In the genomic region with DNA sequence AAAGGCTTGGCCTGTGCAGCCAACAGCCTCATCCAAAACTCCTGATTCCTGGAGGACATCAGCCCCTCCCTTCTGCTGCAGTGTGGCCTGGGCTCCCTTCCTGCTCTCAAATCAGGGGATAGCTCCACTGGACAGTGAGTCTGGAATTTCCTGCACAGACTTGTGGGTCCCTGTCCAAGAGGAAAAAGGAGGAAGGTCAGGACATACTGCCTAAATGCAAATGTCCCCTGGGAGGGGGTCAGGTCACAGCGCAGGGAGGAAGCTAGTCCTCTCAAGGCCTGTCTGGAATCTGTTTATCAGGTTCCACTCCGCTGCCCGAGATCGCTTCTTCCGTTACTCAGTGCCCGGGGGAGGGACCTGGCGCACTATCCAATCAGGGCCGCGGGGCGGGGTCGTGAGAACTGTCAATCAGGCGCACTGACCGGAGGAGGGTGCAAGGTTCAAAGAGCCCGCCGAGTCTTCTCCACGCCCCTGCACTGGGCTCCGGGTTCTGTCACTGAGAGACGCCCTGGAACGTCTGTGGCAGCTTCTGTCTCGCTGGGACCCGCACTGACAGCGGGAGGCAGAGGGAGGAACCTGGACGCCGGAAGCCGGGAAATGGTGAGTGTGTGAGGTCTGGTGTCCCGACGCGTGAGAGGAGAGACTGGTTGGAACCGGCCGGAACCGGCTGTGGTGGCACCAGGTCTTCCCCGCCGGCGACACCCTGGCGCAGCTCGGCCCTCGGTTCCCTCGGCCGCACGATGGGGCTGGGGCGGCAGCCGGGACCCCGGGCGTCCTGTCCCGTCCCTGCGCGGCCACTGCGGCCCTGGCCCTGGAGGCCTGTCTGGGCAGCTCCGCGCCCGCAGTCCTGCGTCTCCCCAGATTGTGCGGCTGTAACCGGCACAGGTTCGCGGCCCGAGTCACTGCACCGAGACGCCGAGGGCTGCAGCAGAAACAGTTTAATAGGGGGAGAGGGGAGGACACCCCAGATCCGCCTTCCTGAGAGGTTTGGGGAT, we compare ENCODE assay signal across 1 cellular context.
TF ChIP-seq lines count a peak whose summit lies in the region.

A gene (plus strand): TSS at position 404 of the 995 bp plus-strand sequence. CDS start 194 bp downstream, at position 598.

TF ChIP-seq in HepG2, 621 proteins besides CTCF, POLR2A, EP300 and RAD21 (continued from another document and continues in another):
- TF ChIP-seq, protein P1, sequence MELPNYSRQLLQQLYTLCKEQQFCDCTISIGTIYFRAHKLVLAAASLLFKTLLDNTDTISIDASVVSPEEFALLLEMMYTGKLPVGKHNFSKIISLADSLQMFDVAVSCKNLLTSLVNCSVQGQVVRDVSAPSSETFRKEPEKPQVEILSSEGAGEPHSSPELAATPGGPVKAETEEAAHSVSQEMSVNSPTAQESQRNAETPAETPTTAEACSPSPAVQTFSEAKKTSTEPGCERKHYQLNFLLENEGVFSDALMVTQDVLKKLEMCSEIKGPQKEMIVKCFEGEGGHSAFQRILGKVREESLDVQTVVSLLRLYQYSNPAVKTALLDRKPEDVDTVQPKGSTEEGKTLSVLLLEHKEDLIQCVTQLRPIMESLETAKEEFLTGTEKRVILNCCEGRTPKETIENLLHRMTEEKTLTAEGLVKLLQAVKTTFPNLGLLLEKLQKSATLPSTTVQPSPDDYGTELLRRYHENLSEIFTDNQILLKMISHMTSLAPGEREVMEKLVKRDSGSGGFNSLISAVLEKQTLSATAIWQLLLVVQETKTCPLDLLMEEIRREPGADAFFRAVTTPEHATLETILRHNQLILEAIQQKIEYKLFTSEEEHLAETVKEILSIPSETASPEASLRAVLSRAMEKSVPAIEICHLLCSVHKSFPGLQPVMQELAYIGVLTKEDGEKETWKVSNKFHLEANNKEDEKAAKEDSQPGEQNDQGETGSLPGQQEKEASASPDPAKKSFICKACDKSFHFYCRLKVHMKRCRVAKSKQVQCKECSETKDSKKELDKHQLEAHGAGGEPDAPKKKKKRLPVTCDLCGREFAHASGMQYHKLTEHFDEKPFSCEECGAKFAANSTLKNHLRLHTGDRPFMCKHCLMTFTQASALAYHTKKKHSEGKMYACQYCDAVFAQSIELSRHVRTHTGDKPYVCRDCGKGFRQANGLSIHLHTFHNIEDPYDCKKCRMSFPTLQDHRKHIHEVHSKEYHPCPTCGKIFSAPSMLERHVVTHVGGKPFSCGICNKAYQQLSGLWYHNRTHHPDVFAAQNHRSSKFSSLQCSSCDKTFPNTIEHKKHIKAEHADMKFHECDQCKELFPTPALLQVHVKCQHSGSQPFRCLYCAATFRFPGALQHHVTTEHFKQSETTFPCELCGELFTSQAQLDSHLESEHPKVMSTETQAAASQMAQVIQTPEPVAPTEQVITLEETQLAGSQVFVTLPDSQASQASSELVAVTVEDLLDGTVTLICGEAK (IDR thresholded peaks at IDR 0.05), result no peak
- TF ChIP-seq, protein P1 (CRISPR knock-in tag; IDR thresholded peaks at IDR 0.05), result peak; percentile 6; the same call in 1 of the 2 replicates
- TF ChIP-seq U2AF1 (optimal IDR thresholded peaks at IDR 0.05; ENCODE audit: low read depth, low read length) (no peak), EED (CRISPR knock-in tag; IDR thresholded peaks at IDR 0.05) (0 out of 2 replicates have a peak, but pooled peaks have one; percentile 31), ZSCAN30 (CRISPR knock-in tag; IDR thresholded peaks at IDR 0.05) (no peak), ZNF160 (CRISPR knock-in tag; IDR thresholded peaks at IDR 0.05) (no peak), NFE2L1 (CRISPR knock-in tag; IDR thresholded peaks at IDR 0.05; ENCODE audit: borderline replicate concordance) (no peak), RELA (CRISPR knock-in tag; IDR thresholded peaks at IDR 0.05) (no peak), ZNF496 (CRISPR knock-in tag; IDR thresholded peaks at IDR 0.05; ENCODE audit: insufficient replicate concordance) (no peak), ZNF569 (CRISPR knock-in tag; IDR thresholded peaks at IDR 0.05; ENCODE audit: borderline replicate concordance) (no peak), HHEX (CRISPR knock-in tag; IDR thresholded peaks at IDR 0.05) (no peak), HOXA7 (CRISPR knock-in tag; IDR thresholded peaks at IDR 0.05) (no peak), JDP2 (CRISPR knock-in tag; IDR thresholded peaks at IDR 0.05; ENCODE audit: borderline replicate concordance) (no peak), ZNF30 (CRISPR knock-in tag; IDR thresholded peaks at IDR 0.05) (peak; percentile 78; the same call in 1 of the 2 replicates), SKI (IDR thresholded peaks at IDR 0.05; ENCODE audit: partially characterized antibody) (peak; percentile 95), ZNF775 (CRISPR knock-in tag; IDR thresholded peaks at IDR 0.05; ENCODE audit: borderline replicate concordance) (no peak), ZSCAN29 (CRISPR knock-in tag; conservative IDR thresholded peaks at IDR 0.05) (peak; percentile 69), NR3C1 (CRISPR knock-in tag; IDR thresholded peaks at IDR 0.05) (no peak)
- TF ChIP-seq, protein P2, sequence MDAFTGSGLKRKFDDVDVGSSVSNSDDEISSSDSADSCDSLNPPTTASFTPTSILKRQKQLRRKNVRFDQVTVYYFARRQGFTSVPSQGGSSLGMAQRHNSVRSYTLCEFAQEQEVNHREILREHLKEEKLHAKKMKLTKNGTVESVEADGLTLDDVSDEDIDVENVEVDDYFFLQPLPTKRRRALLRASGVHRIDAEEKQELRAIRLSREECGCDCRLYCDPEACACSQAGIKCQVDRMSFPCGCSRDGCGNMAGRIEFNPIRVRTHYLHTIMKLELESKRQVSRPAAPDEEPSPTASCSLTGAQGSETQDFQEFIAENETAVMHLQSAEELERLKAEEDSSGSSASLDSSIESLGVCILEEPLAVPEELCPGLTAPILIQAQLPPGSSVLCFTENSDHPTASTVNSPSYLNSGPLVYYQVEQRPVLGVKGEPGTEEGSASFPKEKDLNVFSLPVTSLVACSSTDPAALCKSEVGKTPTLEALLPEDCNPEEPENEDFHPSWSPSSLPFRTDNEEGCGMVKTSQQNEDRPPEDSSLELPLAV (CRISPR knock-in tag; conservative IDR thresholded peaks at IDR 0.05; ENCODE audit: low read depth), result no peak
- TF ChIP-seq, protein P3, sequence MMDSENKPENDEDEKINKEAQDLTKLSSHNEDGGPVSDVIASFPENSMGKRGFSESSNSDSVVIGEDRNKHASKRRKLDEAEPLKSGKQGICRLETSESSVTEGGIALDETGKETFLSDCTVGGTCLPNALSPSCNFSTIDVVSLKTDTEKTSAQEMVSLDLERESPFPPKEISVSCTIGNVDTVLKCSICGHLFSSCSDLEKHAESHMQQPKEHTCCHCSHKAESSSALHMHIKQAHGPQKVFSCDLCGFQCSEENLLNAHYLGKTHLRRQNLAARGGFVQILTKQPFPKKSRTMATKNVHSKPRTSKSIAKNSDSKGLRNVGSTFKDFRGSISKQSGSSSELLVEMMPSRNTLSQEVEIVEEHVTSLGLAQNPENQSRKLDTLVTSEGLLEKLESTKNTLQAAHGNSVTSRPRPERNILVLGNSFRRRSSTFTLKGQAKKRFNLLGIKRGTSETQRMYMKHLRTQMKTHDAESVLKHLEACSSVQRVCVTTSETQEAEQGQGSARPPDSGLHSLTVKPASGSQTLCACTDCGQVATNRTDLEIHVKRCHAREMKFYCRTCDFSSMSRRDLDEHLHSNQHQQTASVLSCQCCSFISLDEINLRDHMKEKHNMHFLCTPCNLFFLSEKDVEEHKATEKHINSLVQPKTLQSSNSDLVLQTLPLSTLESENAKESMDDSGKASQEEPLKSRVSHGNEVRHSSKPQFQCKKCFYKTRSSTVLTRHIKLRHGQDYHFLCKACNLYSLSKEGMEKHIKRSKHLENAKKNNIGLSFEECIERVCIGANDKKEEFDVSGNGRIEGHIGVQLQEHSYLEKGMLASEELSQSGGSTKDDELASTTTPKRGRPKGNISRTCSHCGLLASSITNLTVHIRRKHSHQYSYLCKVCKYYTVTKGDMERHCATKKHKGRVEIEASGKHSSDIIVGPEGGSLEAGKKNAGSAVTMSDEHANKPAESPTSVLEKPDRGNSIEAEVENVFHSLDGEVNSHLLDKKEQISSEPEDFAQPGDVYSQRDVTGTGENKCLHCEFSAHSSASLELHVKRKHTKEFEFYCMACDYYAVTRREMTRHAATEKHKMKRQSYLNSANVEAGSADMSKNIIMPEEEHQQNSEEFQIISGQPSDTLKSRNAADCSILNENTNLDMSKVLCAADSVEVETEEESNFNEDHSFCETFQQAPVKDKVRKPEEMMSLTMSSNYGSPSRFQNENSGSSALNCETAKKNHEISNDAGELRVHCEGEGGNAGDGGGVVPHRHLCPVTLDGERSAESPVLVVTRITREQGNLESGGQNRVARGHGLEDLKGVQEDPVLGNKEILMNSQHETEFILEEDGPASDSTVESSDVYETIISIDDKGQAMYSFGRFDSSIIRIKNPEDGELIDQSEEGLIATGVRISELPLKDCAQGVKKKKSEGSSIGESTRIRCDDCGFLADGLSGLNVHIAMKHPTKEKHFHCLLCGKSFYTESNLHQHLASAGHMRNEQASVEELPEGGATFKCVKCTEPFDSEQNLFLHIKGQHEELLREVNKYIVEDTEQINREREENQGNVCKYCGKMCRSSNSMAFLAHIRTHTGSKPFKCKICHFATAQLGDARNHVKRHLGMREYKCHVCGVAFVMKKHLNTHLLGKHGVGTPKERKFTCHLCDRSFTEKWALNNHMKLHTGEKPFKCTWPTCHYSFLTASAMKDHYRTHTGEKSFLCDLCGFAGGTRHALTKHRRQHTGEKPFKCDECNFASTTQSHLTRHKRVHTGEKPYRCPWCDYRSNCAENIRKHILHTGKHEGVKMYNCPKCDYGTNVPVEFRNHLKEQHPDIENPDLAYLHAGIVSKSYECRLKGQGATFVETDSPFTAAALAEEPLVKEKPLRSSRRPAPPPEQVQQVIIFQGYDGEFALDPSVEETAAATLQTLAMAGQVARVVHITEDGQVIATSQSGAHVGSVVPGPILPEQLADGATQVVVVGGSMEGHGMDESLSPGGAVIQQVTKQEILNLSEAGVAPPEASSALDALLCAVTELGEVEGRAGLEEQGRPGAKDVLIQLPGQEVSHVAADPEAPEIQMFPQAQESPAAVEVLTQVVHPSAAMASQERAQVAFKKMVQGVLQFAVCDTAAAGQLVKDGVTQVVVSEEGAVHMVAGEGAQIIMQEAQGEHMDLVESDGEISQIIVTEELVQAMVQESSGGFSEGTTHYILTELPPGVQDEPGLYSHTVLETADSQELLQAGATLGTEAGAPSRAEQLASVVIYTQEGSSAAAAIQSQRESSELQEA (CRISPR knock-in tag; IDR thresholded peaks at IDR 0.05; ENCODE audit: not compliant biosample characterization), result no peak
- TF ChIP-seq, protein P4, sequence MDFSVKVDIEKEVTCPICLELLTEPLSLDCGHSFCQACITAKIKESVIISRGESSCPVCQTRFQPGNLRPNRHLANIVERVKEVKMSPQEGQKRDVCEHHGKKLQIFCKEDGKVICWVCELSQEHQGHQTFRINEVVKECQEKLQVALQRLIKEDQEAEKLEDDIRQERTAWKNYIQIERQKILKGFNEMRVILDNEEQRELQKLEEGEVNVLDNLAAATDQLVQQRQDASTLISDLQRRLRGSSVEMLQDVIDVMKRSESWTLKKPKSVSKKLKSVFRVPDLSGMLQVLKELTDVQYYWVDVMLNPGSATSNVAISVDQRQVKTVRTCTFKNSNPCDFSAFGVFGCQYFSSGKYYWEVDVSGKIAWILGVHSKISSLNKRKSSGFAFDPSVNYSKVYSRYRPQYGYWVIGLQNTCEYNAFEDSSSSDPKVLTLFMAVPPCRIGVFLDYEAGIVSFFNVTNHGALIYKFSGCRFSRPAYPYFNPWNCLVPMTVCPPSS (IDR thresholded peaks at IDR 0.05), result no peak
- TF ChIP-seq, protein P5, sequence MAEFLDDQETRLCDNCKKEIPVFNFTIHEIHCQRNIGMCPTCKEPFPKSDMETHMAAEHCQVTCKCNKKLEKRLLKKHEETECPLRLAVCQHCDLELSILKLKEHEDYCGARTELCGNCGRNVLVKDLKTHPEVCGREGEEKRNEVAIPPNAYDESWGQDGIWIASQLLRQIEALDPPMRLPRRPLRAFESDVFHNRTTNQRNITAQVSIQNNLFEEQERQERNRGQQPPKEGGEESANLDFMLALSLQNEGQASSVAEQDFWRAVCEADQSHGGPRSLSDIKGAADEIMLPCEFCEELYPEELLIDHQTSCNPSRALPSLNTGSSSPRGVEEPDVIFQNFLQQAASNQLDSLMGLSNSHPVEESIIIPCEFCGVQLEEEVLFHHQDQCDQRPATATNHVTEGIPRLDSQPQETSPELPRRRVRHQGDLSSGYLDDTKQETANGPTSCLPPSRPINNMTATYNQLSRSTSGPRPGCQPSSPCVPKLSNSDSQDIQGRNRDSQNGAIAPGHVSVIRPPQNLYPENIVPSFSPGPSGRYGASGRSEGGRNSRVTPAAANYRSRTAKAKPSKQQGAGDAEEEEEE (CRISPR knock-in tag; IDR thresholded peaks at IDR 0.05; ENCODE audit: borderline replicate concordance), result no peak
